Comparison of ENCODE assay signal across 9 cellular contexts in the genomic region with DNA sequence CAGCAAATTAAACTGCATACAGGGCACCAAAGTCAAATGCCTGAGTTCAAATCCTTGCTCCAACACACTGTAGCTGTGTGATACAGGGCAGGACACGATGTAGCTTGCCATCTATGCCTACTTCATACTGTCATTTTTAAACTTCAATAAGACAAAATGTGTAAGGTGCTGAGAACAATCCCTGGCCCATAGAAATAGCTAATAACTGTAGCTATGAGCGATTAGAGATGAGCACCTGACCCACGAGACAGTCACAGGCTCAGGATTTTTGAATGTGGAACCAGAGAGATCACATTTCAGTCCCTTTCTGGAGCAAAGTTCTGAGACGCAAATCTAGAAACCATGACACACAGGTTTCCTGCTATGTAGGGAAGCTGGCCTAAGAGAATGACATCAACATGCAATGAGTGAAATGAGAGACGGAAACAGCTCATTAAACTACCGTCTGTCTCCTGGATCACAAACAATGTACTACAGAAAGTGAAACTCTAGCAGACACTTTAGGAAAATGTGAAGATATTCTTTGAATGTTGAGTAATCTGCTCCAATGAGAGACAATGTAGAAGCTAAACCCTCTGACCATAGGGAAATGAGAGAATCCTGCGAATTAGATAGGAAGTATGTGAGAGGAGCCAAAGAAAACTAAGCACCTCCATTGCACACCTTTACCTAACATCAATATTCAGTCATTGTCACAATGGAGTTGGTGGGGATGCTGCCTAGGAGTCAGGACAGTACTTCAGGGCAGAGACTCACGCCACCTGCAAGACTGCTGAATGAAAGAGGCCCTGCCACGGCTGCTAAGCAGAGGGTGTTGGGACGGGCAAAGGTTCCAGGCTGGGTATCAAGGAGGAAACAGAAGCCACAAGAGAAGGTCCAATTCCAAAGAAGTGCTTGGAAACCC. TPM values are rescaled to one million over a fixed set of nuclear protein-coding genes. Genes with fewer than 3 reads are reported as not detected.
A peak's percentile ranks its signal among the peaks of the same experiment; 100 is the strongest.
DNase-seq lines count a peak whose midpoint lies in the region; ATAC-seq and TF ChIP-seq lines count a peak whose summit lies in the region.
"Had no signal": no experiment of that assay in that cellular context is flagged by ENCODE, and none has a peak within 500 bp of the region (broad histone marks: within the 10 kb centered on the region; RNA-seq: fewer than 3 reads in every experiment).

No MANE protein-coding gene starts in this region.

- peak overlapping the region; percentile 23 to 67 (median 48) for H3K27ac ChIP-seq in transverse colon
- H3K27ac ChIP-seq: pancreas had no signal

- TF ChIP-seq CTCF in transverse colon (IDR thresholded peaks at IDR 0.05) = no peak

- no peak for TF ChIP-seq EP300 in transverse colon (IDR thresholded peaks at IDR 0.05; ENCODE audit: low read depth)

- H3K27me3 Mint-ChIP-seq in activated naive CD8-positive, alpha-beta T cell treated with anti-CD3 and anti-CD28 coated beads, Interleukin-2, amount 10 ng/mL, durations not matched to agents 7 days and 5 days = peaks cover under 1% of the 10 kb centered on the region

- TF ChIP-seq POLR2A in transverse colon (IDR thresholded peaks at IDR 0.05) = no peak

- ATAC-seq in GM19455 (IDR thresholded peaks at IDR 0.05; ENCODE audit: unreplicated experiment) (peak; percentile 78), HG03378 (IDR thresholded peaks at IDR 0.05; ENCODE audit: unreplicated experiment) (peak; percentile 71)
- peak; percentile 56 for ATAC-seq in activated naive CD8-positive, alpha-beta T cell treated with anti-CD3 and anti-CD28 coated beads, Interleukin-2, amount 10 ng/mL, durations not matched to agents 7 days and 5 days (ENCODE audit: low read depth)

- POLR2A ChIA-PET in activated naive CD8-positive, alpha-beta T cell treated with anti-CD3 and anti-CD28 coated beads, Interleukin-2, amount 10 ng/mL, durations not matched to agents 7 days and 5 days (lab: Charles Lee) = interaction anchor here (0.6 kb wide), 1 partner anchor 281 kb away, joined by 3 read pairs; no protein-coding TSS in a partner anchor

- peaks cover 7% of the 10 kb centered on the region for H3K4me1 Mint-ChIP-seq in activated naive CD8-positive, alpha-beta T cell treated with anti-CD3 and anti-CD28 coated beads, Interleukin-2, amount 10 ng/mL, durations not matched to agents 7 days and 5 days

- H3K4me1 ChIP-seq in transverse colon = peaks cover 0 to 11% (median 7%) of the 10 kb centered on the region in 4 donors
- H3K4me1 ChIP-seq: pancreas had no signal

- H3K4me3 Mint-ChIP-seq in activated naive CD8-positive, alpha-beta T cell treated with anti-CD3 and anti-CD28 coated beads, Interleukin-2, amount 10 ng/mL, durations not matched to agents 7 days and 5 days = peak overlapping the region; percentile 2

- no peak overlapping the region for H3K4me3 ChIP-seq in transverse colon
- H3K4me3 ChIP-seq: pancreas had no signal

- in situ Hi-C loops in transverse colon (cut with MboI; ENCODE audit: low pct_ligation_motif_present in 1 of 4, low pct_unique_long_range_greater_than_20kb in 1 of 4, low sequenced_read_pairs in 3 of 4) = no loop called here

- H3K9me3 Mint-ChIP-seq in activated naive CD8-positive, alpha-beta T cell treated with anti-CD3 and anti-CD28 coated beads, Interleukin-2, amount 10 ng/mL, durations not matched to agents 7 days and 5 days = no peaks in the 10 kb centered on the region

- peak; percentile 66 for DNase-seq in Daoy (ENCODE audit: low read depth)
- no peak for DNase-seq in activated naive CD8-positive, alpha-beta T cell treated with anti-CD3 and anti-CD28 coated beads, Interleukin-2, amount 10 ng/mL, durations not matched to agents 7 days and 5 days
- DNase-seq in transverse colon = no peak
- DNase-seq in DMS53 treated with DMSO at 0.1 percent for 48 hours (lab: John Stamatoyannopoulos, UW; ENCODE audit: unreplicated experiment) = no peak
- DNase-seq in hippocampal formation (lab: John Stamatoyannopoulos, UW) = no peak
- DNase-seq in nucleus accumbens (lab: John Stamatoyannopoulos, UW) = no peak
- DNase-seq: pancreas had no signal

- peak overlapping the region; percentile 81 for H3K27ac Mint-ChIP-seq in activated naive CD8-positive, alpha-beta T cell treated with anti-CD3 and anti-CD28 coated beads, Interleukin-2, amount 10 ng/mL, durations not matched to agents 7 days and 5 days

- WGBS in transverse colon (ENCODE audit: low coverage in 1 of 2), 2 donors = 46 to 49% methylated on average over 6 to 10 of the region's 10 CpGs

- no peaks in the 10 kb centered on the region for H3K27me3 ChIP-seq in transverse colon
- H3K27me3 ChIP-seq: pancreas had no signal

- H3K36me3 Mint-ChIP-seq in activated naive CD8-positive, alpha-beta T cell treated with anti-CD3 and anti-CD28 coated beads, Interleukin-2, amount 10 ng/mL, durations not matched to agents 7 days and 5 days = no peaks in the 10 kb centered on the region

- H3K36me3 ChIP-seq in transverse colon = no peaks in the 10 kb centered on the region
- H3K36me3 ChIP-seq: pancreas had no signal

- no peaks in the 10 kb centered on the region for H3K9me3 ChIP-seq in transverse colon
- H3K9me3 ChIP-seq: pancreas had no signal

- intact Hi-C loops in transverse colon (cut with DNase I; ENCODE audit: low total_unique reads) = no loop called here

RNA-seq across cellular contexts. Expression of gene B4GALT6, which starts 25.5 kb away (rescaled TPM):
- 5.8 and 6.0 TPM in 2 replicates for total RNA-seq in Daoy (2014; rRNA removed; shearing (Covaris generic))
- total RNA-seq in activated naive CD8-positive, alpha-beta T cell treated with anti-CD3 and anti-CD28 coated beads, Interleukin-2, amount 10 ng/mL, durations not matched to agents 7 days and 5 days = under 1 TPM; 0.48 to 0.58 TPM
- total RNA-seq in transverse colon = 1 to 10 TPM in 2 of 4 donors, under 1 TPM in 2; 0.40 to 3.0 (median 1.6) TPM
